14 cellular contexts compared by ENCODE assay signal in genomic region chr6:160730911-160731310, GRCh38. TPM values are rescaled to one million over a fixed set of nuclear protein-coding genes. Genes with fewer than 3 reads are reported as not detected.
A peak's percentile ranks its signal among the peaks of the same experiment; 100 is the strongest.
DNase-seq lines count a peak whose midpoint lies in the region; ATAC-seq and TF ChIP-seq lines count a peak whose summit lies in the region.
"Had no signal": no experiment of that assay in that cellular context is flagged by ENCODE, and none has a peak within 500 bp of the region (broad histone marks: within the 10 kb centered on the region; RNA-seq: fewer than 3 reads in every experiment).

No MANE protein-coding gene starts in this region.

- no peak overlapping the region for H4K8ac ChIP-seq in H9 (replicated peaks; ENCODE audit: insufficient read length, low read depth, low read length)

- no peak overlapping the region for H2BK120ac ChIP-seq in H9 (ENCODE audit: low read depth, low read length, poor library complexity, severe bottlenecking)

- ATAC-seq in T-cell (replicated peaks in 1 of 4) (no peak), GM18520 (IDR thresholded peaks at IDR 0.05; ENCODE audit: unreplicated experiment) (no peak)
- ATAC-seq: CD8-positive, alpha-beta T cell; right cardiac atrium had no signal

- WGBS in H9 (ENCODE audit: extremely low coverage, insufficient read length, low lambda C conversion rate) = no CpG with 5 or more reads among the region's 6 CpGs

- H2BK5ac ChIP-seq in H9 (ENCODE audit: insufficient read length, low read length) = no peak overlapping the region

- no peaks in the 10 kb centered on the region for H4K20me1 ChIP-seq in H9 (ENCODE audit: control insufficient read depth, insufficient read depth, insufficient read length)

- no peak overlapping the region for H2BK20ac ChIP-seq in H9 (ENCODE audit: low read depth, low read length, poor library complexity, severe bottlenecking)

- H3K23me2 ChIP-seq in H9 (ENCODE audit: insufficient read length, low read depth, low read length, poor library complexity, severe bottlenecking) = no peaks in the 10 kb centered on the region

- no peak overlapping the region for H4K5ac ChIP-seq in H9 (ENCODE audit: insufficient read length, low read depth, low read length)

- H3K9me3 Mint-ChIP-seq in H9 = no peaks in the 10 kb centered on the region
- H3K9me3 Mint-ChIP-seq in T-cell = no peaks in the 10 kb centered on the region
- H3K9me3 Mint-ChIP-seq: activated naive CD8-positive, alpha-beta T cell treated with anti-CD3 and anti-CD28 coated beads, Interleukin-2, amount 10 ng/mL, durations not matched to agents 7 days and 5 days; CD8-positive, alpha-beta T cell had no signal

- H3K9me3 ChIP-seq in H9 (ENCODE audit: control insufficient read depth, low read depth, low read length) = no peaks in the 10 kb centered on the region

- peak; percentile 32 for TF ChIP-seq CTCF in C4-2B (conservative IDR thresholded peaks at IDR 0.05)
- peak; percentile 63 for TF ChIP-seq CTCF in H9 (conservative IDR thresholded peaks at IDR 0.05)
- peak; percentile 5 for TF ChIP-seq CTCF in fibroblast of the aortic adventitia (IDR thresholded peaks at IDR 0.05; ENCODE audit: insufficient read depth, low read length)

- no peak overlapping the region for H2BK15ac ChIP-seq in H9 (ENCODE audit: low read depth, low read length)

- H3T11ph ChIP-seq in H9 (ENCODE audit: low read length) = no peak overlapping the region

- H3K4me3 Mint-ChIP-seq in H9 (no peak overlapping the region), T-cell (no peak overlapping the region)
- H3K4me3 Mint-ChIP-seq: activated naive CD8-positive, alpha-beta T cell treated with anti-CD3 and anti-CD28 coated beads, Interleukin-2, amount 10 ng/mL, durations not matched to agents 7 days and 5 days; CD8-positive, alpha-beta T cell had no signal

- H2AK5ac ChIP-seq in H9 (ENCODE audit: insufficient read length, low read length) = no peak overlapping the region

- peak; percentile 59 for DNase-seq in H9
- DNase-seq in RPMI8226 = peak; percentile 28
- DNase-seq in fibroblast of the aortic adventitia (ENCODE audit: low read depth) = no peak
- no peak for DNase-seq in CD1c-positive myeloid dendritic cell (ENCODE audit: extremely low spot score)
- no peak for DNase-seq in DMS153 (lab: John Stamatoyannopoulos, UW)
- DNase-seq in T-cell = no peak
- DNase-seq: activated naive CD8-positive, alpha-beta T cell treated with anti-CD3 and anti-CD28 coated beads, Interleukin-2, amount 10 ng/mL, durations not matched to agents 7 days and 5 days; CD8-positive, alpha-beta T cell; NCI-H446 treated with DMSO at 0.1 percent for 48 hours; right cardiac atrium had no signal

- no peaks in the 10 kb centered on the region for H3K79me1 ChIP-seq in H9 (ENCODE audit: insufficient read depth, low read depth, low read length, poor library complexity, severe bottlenecking)

- no peak overlapping the region for H3K27ac ChIP-seq in C4-2B
- no peak overlapping the region for H3K27ac ChIP-seq in H9 (ENCODE audit: insufficient read length, low read depth, low read length)

- H4K91ac ChIP-seq in H9 (ENCODE audit: insufficient read length, low read depth, low read length) = no peak overlapping the region

- H2BK12ac ChIP-seq in H9 (ENCODE audit: insufficient read length, low read depth, low read length) = no peak overlapping the region

- H2AFZ ChIP-seq in H9 (ENCODE audit: low read length) = no peak overlapping the region

- POLR2A ChIA-PET in T-cell (lab: Charles Lee) = no interaction called here

- H3K27me3 Mint-ChIP-seq in H9 (ENCODE audit: low read depth) (peaks cover 7% of the 10 kb centered on the region), T-cell (peaks cover 14 to 17% of the 10 kb centered on the region in 2 donors)

- H3K36me3 Mint-ChIP-seq in H9 (ENCODE audit: insufficient read depth in 1 of 3, low read depth in 3 of 3) (no peaks in the 10 kb centered on the region; a peak in 1 of 7 replicates), T-cell (no peaks in the 10 kb centered on the region)
- H3K36me3 Mint-ChIP-seq: activated naive CD8-positive, alpha-beta T cell treated with anti-CD3 and anti-CD28 coated beads, Interleukin-2, amount 10 ng/mL, durations not matched to agents 7 days and 5 days; CD8-positive, alpha-beta T cell had no signal

- H3K27ac Mint-ChIP-seq in H9 (no peak overlapping the region), T-cell (no peak overlapping the region)
- H3K27ac Mint-ChIP-seq: activated naive CD8-positive, alpha-beta T cell treated with anti-CD3 and anti-CD28 coated beads, Interleukin-2, amount 10 ng/mL, durations not matched to agents 7 days and 5 days; CD8-positive, alpha-beta T cell had no signal

- CTCF ChIA-PET in T-cell (lab: Charles Lee) = no interaction called here

- no peak overlapping the region for H3K4me3 ChIP-seq in fibroblast of the aortic adventitia (ENCODE audit: low read depth, low read length)

- H3K23ac ChIP-seq in H9 (ENCODE audit: insufficient read length, low read depth, low read length) = no peak overlapping the region

- no peak overlapping the region for H3K4me2 ChIP-seq in H9 (ENCODE audit: insufficient read depth, insufficient read length, low read length)

- no peaks in the 10 kb centered on the region for H3K79me2 ChIP-seq in H9 (ENCODE audit: insufficient read depth, low read length)

- H3K14ac ChIP-seq in H9 (ENCODE audit: insufficient read depth, low read length) = no peak overlapping the region

- H3K56ac ChIP-seq in H9 (ENCODE audit: insufficient read length, low read depth, low read length) = no peak overlapping the region

- no peak overlapping the region for H3K4ac ChIP-seq in H9 (ENCODE audit: low read depth, low read length)

- H3K9ac ChIP-seq in H9 (ENCODE audit: extremely low read depth, insufficient read length, low read length) = no peak overlapping the region

- no peak overlapping the region for H3K18ac ChIP-seq in H9 (ENCODE audit: insufficient read length, low read depth, low read length)

- H3K4me1 Mint-ChIP-seq in H9 (no peaks in the 10 kb centered on the region), T-cell (no peaks in the 10 kb centered on the region)
- H3K4me1 Mint-ChIP-seq: activated naive CD8-positive, alpha-beta T cell treated with anti-CD3 and anti-CD28 coated beads, Interleukin-2, amount 10 ng/mL, durations not matched to agents 7 days and 5 days had no signal

- H3K27me3 ChIP-seq in H9 (ENCODE audit: insufficient read depth, low read length) = no peaks in the 10 kb centered on the region

- H3K4me1 ChIP-seq in H9 (ENCODE audit: insufficient read depth, low read length) = no peaks in the 10 kb centered on the region

RNA-seq across cellular contexts. Expression of gene PLG, which starts 28.9 kb away (rescaled TPM):
- not detected in 2 replicates for total RNA-seq in H9 (2021)
- 2.9 TPM in 1 of 2 replicates, not detected in the other for total RNA-seq in fibroblast of the aortic adventitia (ENCODE audit: low replicate concordance)
- total RNA-seq in T-cell = 1 to 10 TPM in 1 of 5 donors, under 1 TPM in 2, not detected in 2; 0.73 to 1.9 (median 0.76) TPM
- total RNA-seq: activated CD8-positive, alpha-beta memory T cell treated with anti-CD3 and anti-CD28 coated beads for 36 hours; CD8-positive, alpha-beta T cell; LHCN-M2; right cardiac atrium had no signal

Comparison
In these comparisons a context has a peak if more than half of its experiments do, and no peak if none do; other contexts are left out.
1. CTCF ChIP-seq: peak in every context shown above with its lines; median percentile 63 in H9; 32 in C4-2B; 5 in fibroblast of the aortic adventitia.
2. DNase-seq: peak in H9 (single experiment) and RPMI8226 (single experiment); none in fibroblast of the aortic adventitia (single experiment), CD1c-positive myeloid dendritic cell (single experiment), DMS153 (single experiment) and T-cell (0 of 34).